8 cellular contexts compared by ENCODE assay signal in genomic region chr17:48610282-48611211, GRCh38. TPM values are rescaled to one million over a fixed set of nuclear protein-coding genes. Genes with fewer than 3 reads are reported as not detected.
A peak's percentile ranks its signal among the peaks of the same experiment; 100 is the strongest.
DNase-seq lines count a peak whose midpoint lies in the region; ATAC-seq and TF ChIP-seq lines count a peak whose summit lies in the region.

Gene HOXB7, minus strand, starts transcription at chr17:48611017. Its CDS starts 99 bp downstream, at chr17:48610918.

- H3K27me3 ChIP-seq in adipocyte (replicated peaks; ENCODE audit: control insufficient read depth, insufficient read depth, low read length), result peaks cover 4% of the 10 kb centered on the region

- peak within 1 kb of the TSS; percentile 59; the same call in 1 of the 2 replicates for H3K4me3 Mint-ChIP-seq in HFFc6

- no peak within 1 kb of the TSS for H3K27ac Mint-ChIP-seq in HFFc6

- H3K4me1 Mint-ChIP-seq in HFFc6 (ENCODE audit: low read depth), result peaks cover 11% of the 10 kb centered on the region

- CTCF ChIA-PET in RWPE1 (lab: Yijun Ruan, JAX), result interaction anchor here (1.2 to 2.6 kb wide), 2 partner anchors 8 to 10 kb away, joined by 3 to 15 read pairs; no protein-coding TSS in a partner anchor

- H3K4me3 ChIP-seq in adipocyte (ENCODE audit: low read length), result peak within 1 kb of the TSS; percentile 86

- H3K4me1 ChIP-seq in adipocyte (ENCODE audit: control insufficient read depth, insufficient read depth, low read length), result peaks cover 27% of the 10 kb centered on the region

- no peaks in the 10 kb centered on the region for H3K36me3 Mint-ChIP-seq in HFFc6 (ENCODE audit: low read depth)

- TF ChIP-seq CTCF in HFFc6 (IDR thresholded peaks at IDR 0.05), result no peak
- TF ChIP-seq CTCF in RWPE1 (conservative IDR thresholded peaks at IDR 0.05; ENCODE audit: low read depth), result no peak

- ATAC-seq in GM18868 (IDR thresholded peaks at IDR 0.05; ENCODE audit: unreplicated experiment), result no peak

- DNase-seq in COLO668 (lab: John Stamatoyannopoulos, UW; ENCODE audit: unreplicated experiment), result peak; percentile 75
- no peak for DNase-seq in HFFc6
- DNase-seq in RWPE1 (ENCODE audit: low spot score), result peak; percentile 83
- DNase-seq in adipocyte (ENCODE audit: low read depth), result no peak
- DNase-seq in inferior parietal cortex (ENCODE audit: extremely low spot score), result peak; percentile 4
- DNase-seq in stimulated activated CD4-positive, alpha-beta T cell treated with anti-CD3 and anti-CD28 coated beads, Interleukin-12 subunit alpha, Interleukin-12 subunit beta, amount 100 ng/mL, for 4 hours, result peak; percentile 60
- DNase-seq in ecto neural progenitor cell (ENCODE audit: low spot score), result no peak

- peaks cover 79% of the 10 kb centered on the region for H3K27me3 Mint-ChIP-seq in HFFc6 (ENCODE audit: insufficient read depth)

- POLR2A ChIA-PET in RWPE1 (lab: Yijun Ruan, JAX; ENCODE audit: low non-redundant PET), result no interaction called here

- peak within 1 kb of the TSS; percentile 92 for H3K27ac ChIP-seq in RWPE1

- H3K9ac ChIP-seq in adipocyte (ENCODE audit: low read length), result peak within 1 kb of the TSS; percentile 94

- H3K9me3 ChIP-seq in adipocyte (ENCODE audit: control insufficient read depth, low read length), result no peaks in the 10 kb centered on the region

- no peaks in the 10 kb centered on the region for H3K36me3 ChIP-seq in adipocyte (ENCODE audit: control insufficient read depth, insufficient read depth, low read length, severe bottlenecking)

- no peaks in the 10 kb centered on the region for H3K9me3 Mint-ChIP-seq in HFFc6

RNA-seq across cellular contexts. Expression of gene HOXB7, which starts in this region (rescaled TPM):
- not detected for total RNA-seq in HFFc6 (2021; fragmentation: NEBNext Ultra II Directional; extraction: Animal tissue kit (Norgen Biotek cat#: 25700))

Comparison
In these comparisons a context has a peak if more than half of its experiments do, and no peak if none do; other contexts are left out.
1. DNase-seq: peak in COLO668 (single experiment), RWPE1 (single experiment), inferior parietal cortex (single experiment) and stimulated activated CD4-positive, alpha-beta T cell treated with anti-CD3 and anti-CD28 coated beads, Interleukin-12 subunit alpha, Interleukin-12 subunit beta, amount 100 ng/mL, for 4 hours (single experiment); none in HFFc6 (single experiment), adipocyte (single experiment) and ecto neural progenitor cell (single experiment).